In the genomic region with DNA sequence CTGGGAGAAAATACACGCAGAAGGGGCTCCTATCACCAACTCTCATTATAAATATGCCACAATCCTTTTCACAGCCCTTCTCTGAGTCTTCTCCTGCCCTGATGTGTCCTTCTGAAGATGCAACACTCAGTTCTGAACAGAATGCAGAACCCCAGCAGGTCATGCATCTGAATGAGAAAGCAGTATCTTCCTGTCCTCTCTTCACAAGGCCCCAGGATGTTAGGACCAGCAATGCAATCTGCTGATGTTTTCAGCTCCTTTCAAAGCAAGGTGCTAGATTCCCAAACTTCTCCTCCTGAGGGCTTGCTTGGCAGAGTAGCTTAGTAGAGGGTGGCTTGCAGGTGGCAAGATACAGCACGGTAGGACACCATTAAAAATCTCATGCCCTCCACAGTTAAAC, we compare ENCODE assay signal across 1 cellular context.
A peak's percentile ranks its signal among the peaks of the same experiment; 100 is the strongest.
TF ChIP-seq lines count a peak whose summit lies in the region.

No MANE protein-coding gene starts in this region.

TF ChIP-seq in GM23338, 12 proteins besides CTCF, POLR2A, EP300 and RAD21 (continued from another document):
- TF ChIP-seq, protein P1, sequence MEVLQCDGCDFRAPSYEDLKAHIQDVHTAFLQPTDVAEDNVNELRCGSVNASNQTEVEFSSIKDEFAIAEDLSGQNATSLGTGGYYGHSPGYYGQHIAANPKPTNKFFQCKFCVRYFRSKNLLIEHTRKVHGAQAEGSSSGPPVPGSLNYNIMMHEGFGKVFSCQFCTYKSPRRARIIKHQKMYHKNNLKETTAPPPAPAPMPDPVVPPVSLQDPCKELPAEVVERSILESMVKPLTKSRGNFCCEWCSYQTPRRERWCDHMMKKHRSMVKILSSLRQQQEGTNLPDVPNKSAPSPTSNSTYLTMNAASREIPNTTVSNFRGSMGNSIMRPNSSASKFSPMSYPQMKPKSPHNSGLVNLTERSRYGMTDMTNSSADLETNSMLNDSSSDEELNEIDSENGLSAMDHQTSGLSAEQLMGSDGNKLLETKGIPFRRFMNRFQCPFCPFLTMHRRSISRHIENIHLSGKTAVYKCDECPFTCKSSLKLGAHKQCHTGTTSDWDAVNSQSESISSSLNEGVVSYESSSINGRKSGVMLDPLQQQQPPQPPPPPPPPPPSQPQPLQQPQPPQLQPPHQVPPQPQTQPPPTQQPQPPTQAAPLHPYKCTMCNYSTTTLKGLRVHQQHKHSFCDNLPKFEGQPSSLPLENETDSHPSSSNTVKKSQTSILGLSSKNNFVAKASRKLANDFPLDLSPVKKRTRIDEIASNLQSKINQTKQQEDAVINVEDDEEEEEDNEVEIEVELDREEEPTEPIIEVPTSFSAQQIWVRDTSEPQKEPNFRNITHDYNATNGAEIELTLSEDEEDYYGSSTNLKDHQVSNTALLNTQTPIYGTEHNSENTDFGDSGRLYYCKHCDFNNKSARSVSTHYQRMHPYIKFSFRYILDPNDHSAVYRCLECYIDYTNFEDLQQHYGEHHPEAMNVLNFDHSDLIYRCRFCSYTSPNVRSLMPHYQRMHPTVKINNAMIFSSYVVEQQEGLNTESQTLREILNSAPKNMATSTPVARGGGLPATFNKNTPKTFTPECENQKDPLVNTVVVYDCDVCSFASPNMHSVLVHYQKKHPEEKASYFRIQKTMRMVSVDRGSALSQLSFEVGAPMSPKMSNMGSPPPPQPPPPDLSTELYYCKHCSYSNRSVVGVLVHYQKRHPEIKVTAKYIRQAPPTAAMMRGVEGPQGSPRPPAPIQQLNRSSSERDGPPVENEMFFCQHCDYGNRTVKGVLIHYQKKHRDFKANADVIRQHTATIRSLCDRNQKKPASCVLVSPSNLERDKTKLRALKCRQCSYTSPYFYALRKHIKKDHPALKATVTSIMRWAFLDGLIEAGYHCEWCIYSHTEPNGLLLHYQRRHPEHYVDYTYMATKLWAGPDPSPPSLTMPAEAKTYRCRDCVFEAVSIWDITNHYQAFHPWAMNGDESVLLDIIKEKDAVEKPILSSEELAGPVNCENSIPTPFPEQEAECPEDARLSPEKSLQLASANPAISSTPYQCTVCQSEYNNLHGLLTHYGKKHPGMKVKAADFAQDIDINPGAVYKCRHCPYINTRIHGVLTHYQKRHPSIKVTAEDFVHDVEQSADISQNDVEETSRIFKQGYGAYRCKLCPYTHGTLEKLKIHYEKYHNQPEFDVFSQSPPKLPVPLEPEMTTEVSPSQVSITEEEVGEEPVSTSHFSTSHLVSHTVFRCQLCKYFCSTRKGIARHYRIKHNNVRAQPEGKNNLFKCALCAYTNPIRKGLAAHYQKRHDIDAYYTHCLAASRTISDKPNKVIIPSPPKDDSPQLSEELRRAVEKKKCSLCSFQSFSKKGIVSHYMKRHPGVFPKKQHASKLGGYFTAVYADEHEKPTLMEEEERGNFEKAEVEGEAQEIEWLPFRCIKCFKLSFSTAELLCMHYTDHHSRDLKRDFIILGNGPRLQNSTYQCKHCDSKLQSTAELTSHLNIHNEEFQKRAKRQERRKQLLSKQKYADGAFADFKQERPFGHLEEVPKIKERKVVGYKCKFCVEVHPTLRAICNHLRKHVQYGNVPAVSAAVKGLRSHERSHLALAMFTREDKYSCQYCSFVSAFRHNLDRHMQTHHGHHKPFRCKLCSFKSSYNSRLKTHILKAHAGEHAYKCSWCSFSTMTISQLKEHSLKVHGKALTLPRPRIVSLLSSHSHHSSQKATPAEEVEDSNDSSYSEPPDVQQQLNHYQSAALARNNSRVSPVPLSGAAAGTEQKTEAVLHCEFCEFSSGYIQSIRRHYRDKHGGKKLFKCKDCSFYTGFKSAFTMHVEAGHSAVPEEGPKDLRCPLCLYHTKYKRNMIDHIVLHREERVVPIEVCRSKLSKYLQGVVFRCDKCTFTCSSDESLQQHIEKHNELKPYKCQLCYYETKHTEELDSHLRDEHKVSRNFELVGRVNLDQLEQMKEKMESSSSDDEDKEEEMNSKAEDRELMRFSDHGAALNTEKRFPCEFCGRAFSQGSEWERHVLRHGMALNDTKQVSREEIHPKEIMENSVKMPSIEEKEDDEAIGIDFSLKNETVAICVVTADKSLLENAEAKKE (CRISPR knock-in tag; IDR thresholded peaks at IDR 0.05): peak; percentile 93
